22 cellular contexts compared by ENCODE assay signal in genomic region chr16:53035176-53035942, GRCh38. TPM values are rescaled to one million over a fixed set of nuclear protein-coding genes. Genes with fewer than 3 reads are reported as not detected.
"Had no signal": no experiment of that assay in that cellular context is flagged by ENCODE, and none has a peak within 500 bp of the region (broad histone marks: within the 10 kb centered on the region; RNA-seq: fewer than 3 reads in every experiment).

No MANE protein-coding gene starts in this region.

- H3K4me1 ChIP-seq: gastrocnemius medialis, psoas muscle, vagina had no signal

- FAIRE-seq: endometrium, keratinocyte had no signal

- H3K9me3 Mint-ChIP-seq: effector memory CD8-positive, alpha-beta T cell; stimulated activated naive CD8-positive, alpha-beta T cell treated with anti-CD3 and anti-CD28 coated beads, Interleukin-15, Interleukin-2, amounts not matched to agents 100 ng/mL and 50 ng/mL, for 24 hours had no signal

- H3K4me3 Mint-ChIP-seq: effector memory CD8-positive, alpha-beta T cell; naive thymus-derived CD8-positive, alpha-beta T cell; neural progenitor cell; stimulated activated naive B cell treated with anti-CD40 and anti-IgM and Interleukin-4, amounts not matched to agents 10 μg/mL and 1 μg/mL and 100 μg/mL, for 72 hours; stimulated activated naive CD8-positive, alpha-beta T cell treated with anti-CD3 and anti-CD28 coated beads, Interleukin-15, Interleukin-2, amounts not matched to agents 100 ng/mL and 50 ng/mL, for 24 hours had no signal

- ATAC-seq: effector memory CD8-positive, alpha-beta T cell; gastrocnemius medialis; left ventricle myocardium superior; lower lobe of right lung; naive thymus-derived CD8-positive, alpha-beta T cell; psoas muscle; right cardiac atrium; stimulated activated naive B cell treated with anti-CD40 and anti-IgM and Interleukin-4, amounts not matched to agents 10 μg/mL and 1 μg/mL and 100 μg/mL, for 72 hours had no signal

- H3K27me3 ChIP-seq: gastrocnemius medialis, neural progenitor cell, ovary, suprapubic skin, vagina had no signal

- H3K4me2 ChIP-seq: neural progenitor cell had no signal

- H3K36me3 Mint-ChIP-seq: stimulated activated naive B cell treated with anti-CD40 and anti-IgM and Interleukin-4, amounts not matched to agents 10 μg/mL and 1 μg/mL and 100 μg/mL, for 72 hours had no signal

- H3K9me3 ChIP-seq: gastrocnemius medialis, lower lobe of right lung, ovary, psoas muscle, suprapubic skin, vagina had no signal

- H3K4me3 ChIP-seq: coronary artery, gastrocnemius medialis, lower lobe of right lung, neural progenitor cell, ovary, psoas muscle, skin epidermis, suprapubic skin, vagina had no signal

- H3K27ac Mint-ChIP-seq: effector memory CD8-positive, alpha-beta T cell; naive thymus-derived CD8-positive, alpha-beta T cell; stimulated activated naive B cell treated with anti-CD40 and anti-IgM and Interleukin-4, amounts not matched to agents 10 μg/mL and 1 μg/mL and 100 μg/mL, for 72 hours had no signal

- H3K9ac ChIP-seq: neural progenitor cell had no signal

- H2AFZ ChIP-seq: neural progenitor cell had no signal

- H3K36me3 ChIP-seq: gastrocnemius medialis, lower lobe of right lung, neural progenitor cell, ovary, suprapubic skin, vagina had no signal

- H3K27ac ChIP-seq: coronary artery, gastrocnemius medialis, lower lobe of right lung, neural progenitor cell, ovary, psoas muscle, skin epidermis, suprapubic skin, vagina had no signal

- DNase-seq: dermis blood vessel endothelial cell; effector memory CD8-positive, alpha-beta T cell; gastrocnemius medialis; head of caudate nucleus; left ventricle myocardium superior; lower lobe of right lung; naive thymus-derived CD8-positive, alpha-beta T cell; ovary; posterior cingulate gyrus; psoas muscle; right cardiac atrium; stimulated activated CD4-positive, alpha-beta T cell treated with anti-CD3 and anti-CD28 coated beads, Interleukin-15, amount 100 ng/mL, for 24 hours; stimulated activated CD4-positive, alpha-beta T cell treated with anti-CD3 and anti-CD28 coated beads, Interleukin-2, amount 100 ng/mL, for 48 hours; stimulated activated naive B cell treated with anti-CD40 and anti-IgM and Interleukin-4, amounts not matched to agents 10 μg/mL and 1 μg/mL and 100 μg/mL, for 72 hours had no signal

- H3K4me1 Mint-ChIP-seq: stimulated activated naive B cell treated with anti-CD40 and anti-IgM and Interleukin-4, amounts not matched to agents 10 μg/mL and 1 μg/mL and 100 μg/mL, for 72 hours had no signal

RNA-seq across cellular contexts. Expression of gene CHD9NB, which starts 17.3 kb away (rescaled TPM):
- total RNA-seq: naive thymus-derived CD8-positive, alpha-beta T cell; vagina had no signal
- polyA plus RNA-seq: naive thymus-derived CD8-positive, alpha-beta T cell had no signal
